In genomic region chr15:45186771-45187577, GRCh38 we compare ENCODE assay signal across 8 cellular contexts. TPM values are rescaled to one million over a fixed set of nuclear protein-coding genes. Genes with fewer than 3 reads are reported as not detected.
DNase-seq lines count a peak whose midpoint lies in the region; ATAC-seq and TF ChIP-seq lines count a peak whose summit lies in the region.

No MANE protein-coding gene starts in this region.

- peak overlapping the region; percentile 43 for H3K9ac ChIP-seq in HUES6 (ENCODE audit: low read length)

- peaks cover 27% of the 10 kb centered on the region for H3K27me3 ChIP-seq in HUES6 (ENCODE audit: control insufficient read depth, insufficient read depth, low read length)
- no peaks in the 10 kb centered on the region for H3K27me3 ChIP-seq in naive thymus-derived CD4-positive, alpha-beta T cell (ENCODE audit: control insufficient read depth in 2 of 2, insufficient read depth in 2 of 2, low read length in 2 of 2)

- CTCF ChIA-PET in naive thymus-derived CD4-positive, alpha-beta T cell (lab: Charles Lee), result interaction anchor here (0.7 to 0.9 kb wide), 2 partner anchors 11 to 14 kb away, joined by 3 to 4 read pairs; no protein-coding TSS in a partner anchor

- peaks cover 34% of the 10 kb centered on the region for H3K27me3 Mint-ChIP-seq in dendritic cell treated with granulocyte-macrophage colony-stimulating factor and Interleukin-4, amounts not matched to agents 40 ng/mL and 50 ng/mL, for 4 days
- H3K27me3 Mint-ChIP-seq in naive thymus-derived CD4-positive, alpha-beta T cell, result peaks cover 0 to 23% (median 0%) of the 10 kb centered on the region in 5 donors

- no peak for DNase-seq in AG09309 (ENCODE audit: low read depth)
- DNase-seq in naive thymus-derived CD4-positive, alpha-beta T cell, result no peak
- no peak for DNase-seq in NCI-H2171 (lab: John Stamatoyannopoulos, UW)

- H3K4me3 Mint-ChIP-seq in dendritic cell treated with granulocyte-macrophage colony-stimulating factor and Interleukin-4, amounts not matched to agents 40 ng/mL and 50 ng/mL, for 4 days, result peak overlapping the region; percentile 53
- H3K4me3 Mint-ChIP-seq in naive thymus-derived CD4-positive, alpha-beta T cell, result peak overlapping the region; percentile 75 to 96 (median 86)

- no peak for ATAC-seq in naive thymus-derived CD4-positive, alpha-beta T cell
- ATAC-seq in HG03045 (IDR thresholded peaks at IDR 0.05; ENCODE audit: unreplicated experiment), result no peak
- ATAC-seq in HG02840 (IDR thresholded peaks at IDR 0.05; ENCODE audit: low FRiP score, unreplicated experiment), result no peak
- ATAC-seq in GM19395 (IDR thresholded peaks at IDR 0.05; ENCODE audit: unreplicated experiment), result no peak

- H3K27ac ChIP-seq in HUES6 (ENCODE audit: low read depth, low read length), result no peak overlapping the region
- H3K27ac ChIP-seq in naive thymus-derived CD4-positive, alpha-beta T cell (ENCODE audit: low read depth, low read length), result peak overlapping the region; percentile 60

- intact Hi-C loops in dendritic cell treated with granulocyte-macrophage colony-stimulating factor and Interleukin-4, amounts not matched to agents 40 ng/mL and 50 ng/mL, for 4 days (cut with micrococcal nuclease), result no loop called here
- intact Hi-C loops in naive thymus-derived CD4-positive, alpha-beta T cell (cut with micrococcal nuclease), result no loop called here

- H3K4me3 ChIP-seq in AG09309 (ENCODE audit: control insufficient read depth, low read depth, low read length) (peak overlapping the region; percentile 55), HUES6 (ENCODE audit: low read depth, low read length) (peak overlapping the region; percentile 63)
- no peak overlapping the region for H3K4me3 ChIP-seq in naive thymus-derived CD4-positive, alpha-beta T cell (ENCODE audit: low read length)

- no peaks in the 10 kb centered on the region for H3K36me3 Mint-ChIP-seq in dendritic cell treated with granulocyte-macrophage colony-stimulating factor and Interleukin-4, amounts not matched to agents 40 ng/mL and 50 ng/mL, for 4 days (ENCODE audit: low read depth)
- H3K36me3 Mint-ChIP-seq in naive thymus-derived CD4-positive, alpha-beta T cell, result no peaks in the 10 kb centered on the region

- no peak for TF ChIP-seq CTCF in AG09309 (IDR thresholded peaks at IDR 0.05; ENCODE audit: control insufficient read depth, insufficient read depth, low read depth, low read length, missing control alignments)

- peaks cover 37% of the 10 kb centered on the region for H3K4me1 Mint-ChIP-seq in dendritic cell treated with granulocyte-macrophage colony-stimulating factor and Interleukin-4, amounts not matched to agents 40 ng/mL and 50 ng/mL, for 4 days (ENCODE audit: low read depth)
- H3K4me1 Mint-ChIP-seq in naive thymus-derived CD4-positive, alpha-beta T cell, result peaks cover 11 to 27% (median 20%) of the 10 kb centered on the region in 7 donors

- H3K9me3 Mint-ChIP-seq in dendritic cell treated with granulocyte-macrophage colony-stimulating factor and Interleukin-4, amounts not matched to agents 40 ng/mL and 50 ng/mL, for 4 days, result no peaks in the 10 kb centered on the region
- H3K9me3 Mint-ChIP-seq in naive thymus-derived CD4-positive, alpha-beta T cell, result peaks cover 0 to 2% (median 0%) of the 10 kb centered on the region in 11 donors

- H3K36me3 ChIP-seq in HUES6 (ENCODE audit: control insufficient read depth, insufficient read depth, low read length), result no peaks in the 10 kb centered on the region
- no peaks in the 10 kb centered on the region for H3K36me3 ChIP-seq in naive thymus-derived CD4-positive, alpha-beta T cell (ENCODE audit: control insufficient read depth in 2 of 3, insufficient read depth in 3 of 3, low read length in 3 of 3)

- H3K9me3 ChIP-seq in HUES6 (ENCODE audit: control insufficient read depth, insufficient read depth, low read depth, low read length), result no peaks in the 10 kb centered on the region
- no peaks in the 10 kb centered on the region for H3K9me3 ChIP-seq in naive thymus-derived CD4-positive, alpha-beta T cell (ENCODE audit: control insufficient read depth in 2 of 3, low read length in 3 of 3)

- peaks cover 41% of the 10 kb centered on the region for H3K4me1 ChIP-seq in HUES6 (ENCODE audit: control insufficient read depth, insufficient read depth, low read length)
- peaks cover 3 to 5% of the 10 kb centered on the region in 2 donors for H3K4me1 ChIP-seq in naive thymus-derived CD4-positive, alpha-beta T cell (ENCODE audit: control insufficient read depth in 2 of 2, insufficient read depth in 2 of 2, low read length in 2 of 2)

- peak overlapping the region; percentile 23 for H3K27ac Mint-ChIP-seq in dendritic cell treated with granulocyte-macrophage colony-stimulating factor and Interleukin-4, amounts not matched to agents 40 ng/mL and 50 ng/mL, for 4 days
- H3K27ac Mint-ChIP-seq in naive thymus-derived CD4-positive, alpha-beta T cell, result peak overlapping the region; percentile 69 to 95 (median 85)

- POLR2A ChIA-PET in naive thymus-derived CD4-positive, alpha-beta T cell (lab: Charles Lee), result interaction anchor here (1.5 to 13.0 kb wide), 3 partner anchors 12 to 19 kb away, joined by 5 to 177 read pairs (median 16); no protein-coding TSS in a partner anchor

RNA-seq across cellular contexts. Expression of gene SHF, which starts 0.8 kb away (rescaled TPM):
- total RNA-seq in naive thymus-derived CD4-positive, alpha-beta T cell, result 1 to 10 TPM; 3.5 to 8.7 (median 6.2) TPM
- 1 to 10 TPM; 2.5 to 3.0 TPM for polyA plus RNA-seq in naive thymus-derived CD4-positive, alpha-beta T cell

RNA-seq across cellular contexts. Expression of gene DUOX1, which starts 57.2 kb away (rescaled TPM):
- total RNA-seq in naive thymus-derived CD4-positive, alpha-beta T cell, result under 1 TPM in 2 of 5 experiments, not detected in 3; 0.05 to 0.34 TPM
- polyA plus RNA-seq in naive thymus-derived CD4-positive, alpha-beta T cell, result 1 to 10 TPM; 1.2 to 2.0 TPM

RNA-seq across cellular contexts. Expression of gene DUOXA1, which starts 57.3 kb away (rescaled TPM):
- under 1 TPM in 2 of 5 experiments, not detected in 3; 0.49 to 0.51 TPM for total RNA-seq in naive thymus-derived CD4-positive, alpha-beta T cell
- polyA plus RNA-seq in naive thymus-derived CD4-positive, alpha-beta T cell, result under 1 TPM in 1 of 2 donors, not detected in 1; 0.22 TPM
